In genomic region chr19:45347570-45348366, GRCh38 we compare ENCODE assay signal across 32 cellular contexts. TPM values are rescaled to one million over a fixed set of nuclear protein-coding genes. Genes with fewer than 3 reads are reported as not detected.
"Had no signal": no experiment of that assay in that cellular context is flagged by ENCODE, and none has a peak within 500 bp of the region (broad histone marks: within the 10 kb centered on the region; RNA-seq: fewer than 3 reads in every experiment).

No MANE protein-coding gene starts in this region.

- H3K9me3 ChIP-seq: left lung, transverse colon had no signal

- FAIRE-seq: endometrium, TTC549 had no signal

- DNase-seq: activated CD4-positive, alpha-beta T cell treated with anti-CD3 and anti-CD28 coated beads, Interleukin-2, amount 10 ng/mL, durations not matched to agents 7 days and 5 days; activated CD4-positive, CD25-positive, alpha-beta regulatory T cell treated with anti-CD3 and anti-CD28 coated beads, Interleukin-2, amount 50 U/mL, for 72 hours; activated CD8-positive, alpha-beta memory T cell treated with anti-CD3 and anti-CD28 coated beads, Interleukin-2, amount 10 ng/mL, durations not matched to agents 7 days and 5 days; activated CD8-positive, alpha-beta T cell treated with anti-CD3 and anti-CD28 coated beads for 36 hours; activated T-cell treated with anti-CD3 and anti-CD28 coated beads for 4 hours; aorta; effector CD4-positive, alpha-beta T cell; erythroblast; foreskin fibroblast; immature natural killer cell; left lung; naive B cell; stimulated activated CD4-positive, alpha-beta T cell treated with anti-CD3 and anti-CD28 coated beads, Interleukin-2, amount 100 ng/mL, for 48 hours; stimulated activated CD8-positive, alpha-beta memory T cell treated with anti-CD3 and anti-CD28 coated beads, Interleukin-4, amount 100 ng/mL, for 48 hours; stimulated activated naive B cell treated with anti-CD40 and anti-IgM and Interleukin-4, amounts not matched to agents 10 μg/mL and 1 μg/mL and 100 μg/mL, for 72 hours; T-helper 1 cell; transverse colon; WERI-Rb-1 had no signal

- ATAC-seq: activated CD8-positive, alpha-beta memory T cell treated with anti-CD3 and anti-CD28 coated beads, Interleukin-2, amount 10 ng/mL, durations not matched to agents 7 days and 5 days; activated naive CD4-positive, alpha-beta T cell treated with anti-CD3 and anti-CD28 coated beads, Interleukin-2, amount 50 U/mL, for 72 hours; left lung; stimulated activated naive B cell treated with anti-CD40 and anti-IgM and Interleukin-4, amounts not matched to agents 10 μg/mL and 1 μg/mL and 100 μg/mL, for 72 hours had no signal

- H3K27ac ChIP-seq: left lung, transverse colon, WERI-Rb-1 had no signal

- H3K4me3 ChIP-seq: left lung, lung, transverse colon had no signal

- H3K36me3 ChIP-seq: transverse colon had no signal

- H3K4me1 ChIP-seq: left lung, transverse colon had no signal

RNA-seq across cellular contexts. Expression of gene KLC3, which starts 7.2 kb away (rescaled TPM):
- total RNA-seq: activated CD4-positive, alpha-beta T cell treated with anti-CD3 and anti-CD28 coated beads, Interleukin-2, amount 10 ng/mL, durations not matched to agents 7 days and 5 days; activated CD8-positive, alpha-beta memory T cell treated with anti-CD3 and anti-CD28 coated beads, Interleukin-2, amount 10 ng/mL, durations not matched to agents 7 days and 5 days; activated CD8-positive, alpha-beta T cell treated with anti-CD3 and anti-CD28 coated beads for 36 hours; aorta; cardiac septum; glomerular endothelial cell; mesenteric fat pad; transverse colon had no signal
- polyA plus RNA-seq: aorta, immature natural killer cell, neural cell had no signal

RNA-seq across cellular contexts. Expression of gene CKM, which starts 25.1 kb away (rescaled TPM):
- total RNA-seq: activated CD4-positive, alpha-beta T cell treated with anti-CD3 and anti-CD28 coated beads, Interleukin-2, amount 10 ng/mL, durations not matched to agents 7 days and 5 days; activated CD8-positive, alpha-beta memory T cell treated with anti-CD3 and anti-CD28 coated beads, Interleukin-2, amount 10 ng/mL, durations not matched to agents 7 days and 5 days; activated CD8-positive, alpha-beta T cell treated with anti-CD3 and anti-CD28 coated beads for 36 hours; activated naive CD4-positive, alpha-beta T cell treated with anti-CD3 and anti-CD28 coated beads, Interleukin-2, amount 50 U/mL, for 72 hours; aorta; fibroblast of lung; glomerular endothelial cell; kidney epithelial cell; mesenteric fat pad; mucosa of gallbladder; omental fat pad; renal cortical epithelial cell; temporal lobe had no signal
- polyA plus RNA-seq: fibroblast of lung, immature natural killer cell had no signal

RNA-seq across cellular contexts. Expression of gene PPP1R13L, which starts 57.1 kb away (rescaled TPM):
- polyA plus RNA-seq: neural cell had no signal
